ENCODE assay signal across 20 cellular contexts in genomic region chr4:113996599-113997177, GRCh38. TPM values are rescaled to one million over a fixed set of nuclear protein-coding genes. Genes with fewer than 3 reads are reported as not detected.
DNase-seq lines count a peak whose midpoint lies in the region; ATAC-seq, FAIRE-seq and TF ChIP-seq lines count a peak whose summit lies in the region.
"Had no signal": no experiment of that assay in that cellular context is flagged by ENCODE, and none has a peak within 500 bp of the region (broad histone marks: within the 10 kb centered on the region; RNA-seq: fewer than 3 reads in every experiment).

No MANE protein-coding gene starts in this region.

- POLR2A ChIA-PET in WTC11 (lab: Charles Lee): no interaction called here
- POLR2A ChIA-PET in HepG2 (lab: Yijun Ruan, JAX): no interaction called here

- H3K27ac Mint-ChIP-seq in WTC11: peak overlapping the region; percentile 88; the same call in 1 of the 2 replicates
- H3K27ac Mint-ChIP-seq: dendritic cell treated with granulocyte-macrophage colony-stimulating factor and Interleukin-4, amounts not matched to agents 40 ng/mL and 50 ng/mL, for 4 days; progenitor cell of endocrine pancreas had no signal

- H3K27me3 Mint-ChIP-seq in WTC11 (ENCODE audit: low read depth): no peaks in the 10 kb centered on the region
- H3K27me3 Mint-ChIP-seq: dendritic cell treated with granulocyte-macrophage colony-stimulating factor and Interleukin-4, amounts not matched to agents 40 ng/mL and 50 ng/mL, for 4 days had no signal

- ATAC-seq in WTC11 (peak; percentile 82), HepG2 (no peak)
- ATAC-seq: esophagus mucosa, left lung had no signal

- H3K4me3 Mint-ChIP-seq in WTC11: no peak overlapping the region
- H3K4me3 Mint-ChIP-seq: dendritic cell treated with granulocyte-macrophage colony-stimulating factor and Interleukin-4, amounts not matched to agents 40 ng/mL and 50 ng/mL, for 4 days had no signal

- H3K36me3 Mint-ChIP-seq in WTC11: no peaks in the 10 kb centered on the region

- H3K4me2 ChIP-seq in HepG2 (ENCODE audit: low read depth, low read length): no peak overlapping the region
- H3K4me2 ChIP-seq: hepatocyte had no signal

- H3K9ac ChIP-seq in kidney (ENCODE audit: low read length in 2 of 2): no peak overlapping the region
- H3K9ac ChIP-seq in HepG2 (ENCODE audit: insufficient read depth, low read depth, low read length): no peak overlapping the region

- CTCF ChIA-PET in WTC11 (lab: Charles Lee) (no interaction called here), HepG2 (lab: Yijun Ruan, JAX; ENCODE audit: low intra/inter-chr PET ratio, low total read pairs) (no interaction called here)

- 73 to 74% methylated on average over 4 of the region's 4 CpGs for WGBS in thyroid gland, 2 donors
- 2% methylated on average over 4 of the region's 4 CpGs for WGBS in HepG2 (ENCODE audit: low lambda C conversion rate)

- BruUV-seq in HepG2 (replicated peaks; lab: Mats Ljungman, UMichigan): no TSS peak

- intact Hi-C loops in kidney (cut with DNase I) (no loop called here), thyroid gland (cut with DNase I) (no loop called here), HepG2 (cut with micrococcal nuclease; ENCODE audit: unreplicated experiment) (no loop called here)

- H3K36me3 ChIP-seq in kidney (ENCODE audit: control insufficient read depth in 1 of 2, insufficient read depth in 2 of 2, low read length in 2 of 2): no peaks in the 10 kb centered on the region
- H3K36me3 ChIP-seq in thyroid gland: no peaks in the 10 kb centered on the region
- H3K36me3 ChIP-seq in HepG2 (replicated peaks in 1 of 2; ENCODE audit: control insufficient read depth in 1 of 2, insufficient read depth in 2 of 2, low read length in 2 of 2): no peaks in the 10 kb centered on the region
- H3K36me3 ChIP-seq: left lung, stomach had no signal

- TF ChIP-seq EP300 in HepG2 (IDR thresholded peaks at IDR 0.05; ENCODE audit: low read depth in 2 of 2, low read length in 2 of 2) (no peak), HepG2 (CRISPR knock-in tag; IDR thresholded peaks at IDR 0.05; ENCODE audit: borderline replicate concordance) (no peak)

- H4K20me1 ChIP-seq in HepG2 (ENCODE audit: insufficient read depth, low read length): no peaks in the 10 kb centered on the region

- no peak for FAIRE-seq in kidney (lab: Jason Lieb, UNC)
- FAIRE-seq in HepG2 (lab: Jason Lieb, UNC): no peak

- no peaks in the 10 kb centered on the region for H3K9me3 Mint-ChIP-seq in WTC11
- H3K9me3 Mint-ChIP-seq: dendritic cell treated with granulocyte-macrophage colony-stimulating factor and Interleukin-4, amounts not matched to agents 40 ng/mL and 50 ng/mL, for 4 days had no signal

- H3K9me3 ChIP-seq in kidney (ENCODE audit: control insufficient read depth in 1 of 2, low read length in 2 of 2) (no peaks in the 10 kb centered on the region), thyroid gland (no peaks in the 10 kb centered on the region), HepG2 (ENCODE audit: low read length) (no peaks in the 10 kb centered on the region)
- H3K9me3 ChIP-seq: left lung, stomach had no signal

- in situ Hi-C loops in HepG2 (cut with HindIII; ENCODE audit: extremely low pct_ligation_motif_present, low pct_unique_long_range_greater_than_20kb): no loop called here

- TF ChIP-seq CTCF in WTC11 (IDR thresholded peaks at IDR 0.05) (no peak), kidney (IDR thresholded peaks at IDR 0.05; ENCODE audit: borderline replicate concordance, extremely low read depth, insufficient read depth) (no peak), thyroid gland (IDR thresholded peaks at IDR 0.05) (no peak), HepG2 (CRISPR knock-in tag; IDR thresholded peaks at IDR 0.05) (no peak)

- H3K4me1 ChIP-seq in kidney (ENCODE audit: control insufficient read depth in 1 of 2, insufficient read depth in 1 of 2, low read depth in 1 of 2, low read length in 2 of 2) (no peaks in the 10 kb centered on the region), thyroid gland (no peaks in the 10 kb centered on the region), HepG2 (ENCODE audit: insufficient read depth, low read length) (no peaks in the 10 kb centered on the region)
- H3K4me1 ChIP-seq: left lung, stomach had no signal

- H2AFZ ChIP-seq in HepG2 (ENCODE audit: low read length): no peak overlapping the region
- H2AFZ ChIP-seq: hepatocyte had no signal

- DNase-seq in EH (ENCODE audit: low read depth) (peak; percentile 52), LHCN-M2 (ENCODE audit: low read depth) (peak; percentile 81), WTC11 (ENCODE audit: low spot score) (no peak), kidney glomerular epithelial cell (lab: John Stamatoyannopoulos, UW) (peak; percentile 54), kidney (no peak), thyroid gland (no peak), HepG2 (ENCODE audit: low spot score) (no peak), GDM1 (lab: John Stamatoyannopoulos, UW) (no peak)
- DNase-seq: AML-193; Kasumi-1; NCI-H1694 treated with DMSO at 0.1 percent for 48 hours; NCI-H524 treated with DMSO at 0.1 percent for 48 hours; stimulated activated CD4-positive, alpha-beta T cell treated with anti-CD3 and anti-CD28 coated beads, Interleukin-15, amount 100 ng/mL, for 24 hours; stomach; T-helper 1 cell had no signal

- H3K4me1 Mint-ChIP-seq in WTC11: peaks cover 20% of the 10 kb centered on the region

- no peaks in the 10 kb centered on the region for H3K79me2 ChIP-seq in HepG2 (ENCODE audit: insufficient read depth, low read length)
- H3K79me2 ChIP-seq: hepatocyte had no signal

- H3K27ac ChIP-seq in kidney (ENCODE audit: low read depth in 2 of 2, low read length in 2 of 2) (no peak overlapping the region), thyroid gland (no peak overlapping the region), HepG2 (ENCODE audit: extremely low read length, insufficient read depth, low read length) (no peak overlapping the region)
- H3K27ac ChIP-seq: hepatocyte, left lung, stomach had no signal

- no peaks in the 10 kb centered on the region for H3K27me3 ChIP-seq in thyroid gland
- no peaks in the 10 kb centered on the region for H3K27me3 ChIP-seq in HepG2 (ENCODE audit: control insufficient read depth in 1 of 2, insufficient read depth in 2 of 2, low read length in 2 of 2)
- H3K27me3 ChIP-seq: hepatocyte, left lung, stomach had no signal

- TF ChIP-seq RAD21 in HepG2 (CRISPR knock-in tag; IDR thresholded peaks at IDR 0.05): no peak

- H3K4me3 ChIP-seq in kidney (ENCODE audit: low read length in 2 of 2) (no peak overlapping the region), thyroid gland (replicated peaks in 1 of 3) (no peak overlapping the region), HepG2 (replicated peaks in 1 of 3; ENCODE audit: insufficient read depth in 1 of 3, low read depth in 2 of 3, low read length in 3 of 3) (no peak overlapping the region)
- H3K4me3 ChIP-seq: hepatocyte, left lung, stomach had no signal

- TF ChIP-seq POLR2A in thyroid gland (IDR thresholded peaks at IDR 0.05) (no peak), HepG2 (IDR thresholded peaks at IDR 0.05; ENCODE audit: insufficient read depth in 1 of 2, low read depth in 2 of 2, low read length in 2 of 2) (no peak)

TF ChIP-seq in WTC11, 78 proteins besides CTCF, POLR2A, EP300 and RAD21:
- TF ChIP-seq ZNF423 (CRISPR knock-in tag; IDR thresholded peaks at IDR 0.05) (peak; percentile 84), ZNF317 (CRISPR knock-in tag; IDR thresholded peaks at IDR 0.05; ENCODE audit: borderline replicate concordance, low read depth) (no peak), NFE2L1 (CRISPR knock-in tag; IDR thresholded peaks at IDR 0.05) (no peak), CREM (CRISPR knock-in tag; IDR thresholded peaks at IDR 0.05) (no peak), ETV6 (CRISPR knock-in tag; IDR thresholded peaks at IDR 0.05) (peak; percentile 29; the same call in 1 of the 2 replicates)

TF ChIP-seq in HepG2, 621 proteins besides CTCF, POLR2A, EP300 and RAD21 (continues in another document):
- TF ChIP-seq ZFY (CRISPR knock-in tag; IDR thresholded peaks at IDR 0.05): no peak
- TF ChIP-seq FOXO4 (CRISPR knock-in tag; conservative IDR thresholded peaks at IDR 0.05): no peak

RNA-seq across cellular contexts. Expression of gene ARSJ, which starts 17.2 kb away (rescaled TPM):
- total RNA-seq in LHCN-M2 (2014; rRNA removed): 40.7 and 46.1 TPM in 2 replicates
- 17.2 TPM for polyA plus RNA-seq in LHCN-M2 (2012)
- total RNA-seq in WTC11 (2021): 4.9 to 6.6 TPM (median 5.0 TPM) in 3 replicates
- 16.7 TPM for total RNA-seq in kidney
- 3.6 TPM for polyA plus RNA-seq in kidney (ENCODE audit: insufficient read depth, low read depth, low replicate concordance)
- total RNA-seq in thyroid gland: 1 to 10 TPM; 1.6 to 3.4 (median 2.7) TPM
- not detected in 2 replicates for total RNA-seq in HepG2 (2016; rRNA removed; fragmentation: Illumina TruSeq; extraction: Trizol)
- total RNA-seq in HepG2 (2016; cell fraction: cytosol; rRNA removed; fragmentation: Illumina TruSeq; extraction: Trizol; ENCODE audit: low read depth): not detected in 2 replicates
- total RNA-seq in HepG2 (2016; cell fraction: insoluble cytoplasmic fraction; rRNA removed; fragmentation: Illumina TruSeq; extraction: Trizol): not detected in 2 replicates
- total RNA-seq in HepG2 (2016; cell fraction: membrane; rRNA removed; fragmentation: Illumina TruSeq; extraction: Trizol): not detected in 2 replicates
- not detected in 2 replicates for total RNA-seq in HepG2 (2016; cell fraction: nucleus; rRNA removed; fragmentation: Illumina TruSeq; extraction: Trizol)
- not detected in 2 replicates for polyA plus RNA-seq in HepG2 (2011; rRNA removed)
- polyA plus RNA-seq in HepG2 (2011; cell fraction: cytosol; rRNA removed): 0.04 TPM in 1 of 2 replicates, not detected in the other
- not detected in 2 replicates for polyA plus RNA-seq in HepG2 (2011; cell fraction: nucleus; rRNA removed)
- polyA plus RNA-seq in HepG2 (2012): not detected in 2 replicates
- not detected in 2 replicates for polyA plus RNA-seq in HepG2 (2016; cell fraction: cytosol; fragmentation: Illumina TruSeq; extraction: Trizol; ENCODE audit: low read depth)
- polyA plus RNA-seq in HepG2 (2016; cell fraction: insoluble cytoplasmic fraction; fragmentation: Illumina TruSeq; extraction: Trizol; ENCODE audit: low read depth): not detected in 2 replicates
- not detected in 2 replicates for polyA plus RNA-seq in HepG2 (2016; cell fraction: membrane; fragmentation: Illumina TruSeq; extraction: Trizol; ENCODE audit: low read depth)
- polyA plus RNA-seq in HepG2 (2016; cell fraction: nucleus; fragmentation: Illumina TruSeq; extraction: Trizol; ENCODE audit: insufficient read depth, low read depth): not detected in 2 replicates
- 1.8 TPM in 1 of 2 replicates, not detected in the other for polyA minus RNA-seq in HepG2 (2011; rRNA and poly(A)+ RNA removed; ENCODE audit: low replicate concordance)
- not detected in 2 replicates for polyA minus RNA-seq in HepG2 (2011; cell fraction: cytosol; rRNA and poly(A)+ RNA removed)
- not detected in 2 replicates for polyA minus RNA-seq in HepG2 (2011; cell fraction: nucleus; rRNA and poly(A)+ RNA removed)

Comparison
In these comparisons a context has a peak if more than half of its experiments do, and no peak if none do; other contexts are left out.
1. DNase-seq: peak in EH (single experiment), LHCN-M2 (single experiment) and kidney glomerular epithelial cell (single experiment); none in WTC11 (single experiment), kidney (single experiment), thyroid gland (0 of 2), HepG2 (single experiment) and GDM1 (single experiment).